ENCODE assay signal across 20 cellular contexts in genomic region chr6:41452763-41453162, GRCh38.
"Had no signal": no experiment of that assay in that cellular context is flagged by ENCODE, and none has a peak within 500 bp of the region (broad histone marks: within the 10 kb centered on the region; RNA-seq: fewer than 3 reads in every experiment).

No MANE protein-coding gene starts in this region.

- H3K27ac ChIP-seq: HL-60, SJSA1, SK-N-MC had no signal

- H3K9me3 ChIP-seq: SJSA1 had no signal

- H3K27me3 ChIP-seq: SJSA1 had no signal

- DNase-seq: KBM-7, MV-4-11, NCI-H1048, NCI-H1105, NCI-H1417 treated with DMSO at 0.1 percent for 48 hours, NCI-H146, NCI-H1694 treated with DMSO at 0.1 percent for 48 hours, NCI-H1930, NCI-H2081, NCI-H2107, NCI-H2227 treated with DMSO at 0.1 percent for 48 hours, NCI-H524, NCI-H526 treated with DMSO at 0.1 percent for 48 hours, NCI-H748 treated with DMSO at 0.1 percent for 48 hours, Right ventricle myocardium superior, RPMI8226, SIG-M5 had no signal

- H3K36me3 ChIP-seq: SJSA1 had no signal

- H3K4me3 ChIP-seq: SJSA1, SK-N-MC had no signal
